Comparison of ENCODE assay signal across 22 cellular contexts in genomic region chr17:22492331-22492730, GRCh38.
"Had no signal": no experiment of that assay in that cellular context is flagged by ENCODE, and none has a peak within 500 bp of the region (broad histone marks: within the 10 kb centered on the region; RNA-seq: fewer than 3 reads in every experiment).

No MANE protein-coding gene starts in this region.

- H3K4me3 ChIP-seq: colonic mucosa, heart left ventricle, mucosa of descending colon, neural progenitor cell, pancreas, smooth muscle cell, suprapubic skin, tibial artery, upper lobe of left lung, uterus had no signal

- DNase-seq: colonic mucosa; effector CD4-positive, alpha-beta T cell; heart left ventricle; hypothalamus; kidney glomerular epithelial cell; mammary epithelial cell; mucosa of descending colon; natural killer cell; occipital lobe; pancreas; right cardiac atrium; stimulated activated CD4-positive, alpha-beta T cell treated with anti-CD3 and anti-CD28 coated beads, Interleukin-2, amount 100 ng/mL, for 48 hours; stimulated activated naive CD4-positive, alpha-beta T cell treated with Interleukin-2 at 50 U/mL for 16 hours; tibial artery; upper lobe of left lung; uterus had no signal

- H2AFZ ChIP-seq: neural progenitor cell had no signal

- H3K27ac ChIP-seq: colonic mucosa, heart left ventricle, neural progenitor cell, pancreas, suprapubic skin, tibial artery, upper lobe of left lung, uterus had no signal

- H3K27me3 ChIP-seq: colonic mucosa, heart left ventricle, neural progenitor cell, pancreas, suprapubic skin, tibial artery, upper lobe of left lung, uterus had no signal

- H3K4me2 ChIP-seq: neural progenitor cell, smooth muscle cell had no signal

- H3K36me3 ChIP-seq: colonic mucosa, heart left ventricle, neural progenitor cell, pancreas, suprapubic skin, tibial artery, upper lobe of left lung, uterus had no signal

- H3K9me3 ChIP-seq: colonic mucosa, pancreas, uterus had no signal

- H3K4me1 ChIP-seq: colonic mucosa, heart left ventricle, neural progenitor cell, pancreas, suprapubic skin, tibial artery, upper lobe of left lung, uterus had no signal

- H3K9ac ChIP-seq: neural progenitor cell had no signal

- FAIRE-seq: endometrium, frontal cortex, islet of Langerhans, pancreas had no signal
